In genomic region chr1:103529746-103530145, GRCh38 we compare ENCODE assay signal across 10 cellular contexts. TPM values are rescaled to one million over a fixed set of nuclear protein-coding genes. Genes with fewer than 3 reads are reported as not detected.
A peak's percentile ranks its signal among the peaks of the same experiment; 100 is the strongest.
DNase-seq lines count a peak whose midpoint lies in the region; ATAC-seq, FAIRE-seq and TF ChIP-seq lines count a peak whose summit lies in the region.
"Had no signal": no experiment of that assay in that cellular context is flagged by ENCODE, and none has a peak within 500 bp of the region (broad histone marks: within the 10 kb centered on the region; RNA-seq: fewer than 3 reads in every experiment).

No MANE protein-coding gene starts in this region.

- H3K36me3 Mint-ChIP-seq in activated T-helper 17 cell treated with anti-CD3 and anti-CD28 coated beads, Interleukin-2, amount 50 U/mL, for 72 hours (ENCODE audit: low read depth), result peaks cover 83% of the 10 kb centered on the region

- DNase-seq in HepG2 (ENCODE audit: low spot score), result no peak
- no peak for DNase-seq in right lobe of liver
- DNase-seq in kidney, result peak; percentile 33
- DNase-seq in NCI-H1694 (lab: John Stamatoyannopoulos, UW), result no peak
- DNase-seq in transverse colon, result no peak
- DNase-seq in HK-2 (ENCODE audit: unreplicated experiment), result no peak

- H3K4me1 Mint-ChIP-seq in activated T-helper 17 cell treated with anti-CD3 and anti-CD28 coated beads, Interleukin-2, amount 50 U/mL, for 72 hours, result peaks cover 62% of the 10 kb centered on the region

- H3K4me3 ChIP-seq in HepG2 (replicated peaks in 1 of 3; ENCODE audit: insufficient read depth in 1 of 3, low read depth in 2 of 3, low read length in 3 of 3), result no peak overlapping the region
- H3K4me3 ChIP-seq in right lobe of liver, result no peak overlapping the region
- H3K4me3 ChIP-seq in kidney (ENCODE audit: low read length in 2 of 2), result no peak overlapping the region
- no peak overlapping the region for H3K4me3 ChIP-seq in transverse colon

- intact Hi-C loops in HepG2 (cut with micrococcal nuclease; ENCODE audit: unreplicated experiment), result no loop called here
- intact Hi-C loops in right lobe of liver (cut with DNase I), result no loop called here
- intact Hi-C loops in kidney (cut with DNase I), result no loop called here
- intact Hi-C loops in transverse colon (cut with DNase I; ENCODE audit: low total_unique reads), result no loop called here

- H3K27me3 ChIP-seq in HepG2 (ENCODE audit: control insufficient read depth in 1 of 2, insufficient read depth in 2 of 2, low read length in 2 of 2), result peaks cover 0 to 4% of the 10 kb centered on the region in 2 experiments; a peak in 1 of 5 replicates
- H3K27me3 ChIP-seq in right lobe of liver, result no peaks in the 10 kb centered on the region
- no peaks in the 10 kb centered on the region for H3K27me3 ChIP-seq in transverse colon

- peak overlapping the region; percentile 26 for H3K27ac Mint-ChIP-seq in activated T-helper 17 cell treated with anti-CD3 and anti-CD28 coated beads, Interleukin-2, amount 50 U/mL, for 72 hours

- H3K27ac ChIP-seq in HepG2 (ENCODE audit: extremely low read length, insufficient read depth, low read length), result no peak overlapping the region
- no peak overlapping the region for H3K27ac ChIP-seq in right lobe of liver
- no peak overlapping the region for H3K27ac ChIP-seq in kidney (ENCODE audit: low read depth in 2 of 2, low read length in 2 of 2)
- no peak overlapping the region for H3K27ac ChIP-seq in transverse colon
- H3K27ac ChIP-seq: neutrophil had no signal

- no peak overlapping the region for H3K9ac ChIP-seq in HepG2 (ENCODE audit: insufficient read depth, low read depth, low read length)
- H3K9ac ChIP-seq in kidney (ENCODE audit: low read length in 2 of 2), result no peak overlapping the region

- TF ChIP-seq CTCF in HepG2 (CRISPR knock-in tag; IDR thresholded peaks at IDR 0.05), result no peak
- no peak for TF ChIP-seq CTCF in right lobe of liver (IDR thresholded peaks at IDR 0.05)
- TF ChIP-seq CTCF in kidney (IDR thresholded peaks at IDR 0.05; ENCODE audit: borderline replicate concordance, extremely low read depth, insufficient read depth), result no peak
- TF ChIP-seq CTCF in transverse colon (IDR thresholded peaks at IDR 0.05), result no peak

- no peaks in the 10 kb centered on the region for H3K27me3 Mint-ChIP-seq in activated T-helper 17 cell treated with anti-CD3 and anti-CD28 coated beads, Interleukin-2, amount 50 U/mL, for 72 hours

- H3K36me3 ChIP-seq in HepG2 (replicated peaks in 1 of 2; ENCODE audit: control insufficient read depth in 1 of 2, insufficient read depth in 2 of 2, low read length in 2 of 2) (peaks cover 0 to 16% of the 10 kb centered on the region in 2 experiments; a peak in 2 of 5 replicates), right lobe of liver (no peaks in the 10 kb centered on the region), kidney (ENCODE audit: control insufficient read depth in 1 of 2, insufficient read depth in 2 of 2, low read length in 2 of 2) (peaks cover 0 to 2% of the 10 kb centered on the region in 2 donors), transverse colon (peaks cover 0 to 12% (median under 1%) of the 10 kb centered on the region in 4 donors)

- no peak for ATAC-seq in HepG2
- no peak for ATAC-seq in right lobe of liver
- ATAC-seq in activated T-helper 17 cell treated with anti-CD3 and anti-CD28 coated beads, Interleukin-2, amount 50 U/mL, for 72 hours (replicated peaks), result peak; percentile 90
- ATAC-seq in GM18909 (IDR thresholded peaks at IDR 0.05; ENCODE audit: poor library complexity, unreplicated experiment), result no peak

- no peak overlapping the region for H3K4me2 ChIP-seq in HepG2 (ENCODE audit: low read depth, low read length)

- no TSS peak for BruUV-seq in HepG2 (replicated peaks; lab: Mats Ljungman, UMichigan)

- CTCF ChIA-PET in HepG2 (lab: Yijun Ruan, JAX; ENCODE audit: low intra/inter-chr PET ratio, low total read pairs), result interaction anchor here (0.6 kb wide), 1 partner anchor 15 kb away, joined by 3 read pairs; no protein-coding TSS in a partner anchor

- WGBS in HepG2 (ENCODE audit: low lambda C conversion rate), result 97% methylated on average over 6 of the region's 8 CpGs
- WGBS in right lobe of liver (ENCODE audit: insufficient coverage, low coverage, low lambda C conversion rate, missing lambda C conversion rate), result 90% methylated on average over 4 of the region's 8 CpGs
- 85 to 88% methylated on average over 4 to 8 of the region's 8 CpGs for WGBS in transverse colon (ENCODE audit: low coverage in 1 of 2), 2 donors

- H3K9me3 ChIP-seq in HepG2 (ENCODE audit: low read length), result no peaks in the 10 kb centered on the region
- no peaks in the 10 kb centered on the region for H3K9me3 ChIP-seq in right lobe of liver
- H3K9me3 ChIP-seq in kidney (ENCODE audit: control insufficient read depth in 1 of 2, low read length in 2 of 2), result no peaks in the 10 kb centered on the region
- H3K9me3 ChIP-seq in transverse colon, result no peaks in the 10 kb centered on the region
- H3K9me3 ChIP-seq: neutrophil had no signal

- no peaks in the 10 kb centered on the region for H3K9me3 Mint-ChIP-seq in activated T-helper 17 cell treated with anti-CD3 and anti-CD28 coated beads, Interleukin-2, amount 50 U/mL, for 72 hours

- peak overlapping the region; percentile 99 for H3K4me3 Mint-ChIP-seq in activated T-helper 17 cell treated with anti-CD3 and anti-CD28 coated beads, Interleukin-2, amount 50 U/mL, for 72 hours

- TF ChIP-seq EP300 in HepG2 (IDR thresholded peaks at IDR 0.05; ENCODE audit: low read depth in 2 of 2, low read length in 2 of 2) (no peak), HepG2 (CRISPR knock-in tag; IDR thresholded peaks at IDR 0.05; ENCODE audit: borderline replicate concordance) (no peak), transverse colon (IDR thresholded peaks at IDR 0.05; ENCODE audit: low read depth) (no peak)

- TF ChIP-seq RAD21 in HepG2 (CRISPR knock-in tag; IDR thresholded peaks at IDR 0.05), result no peak

- in situ Hi-C loops in HepG2 (cut with HindIII; ENCODE audit: extremely low pct_ligation_motif_present, low pct_unique_long_range_greater_than_20kb) (no loop called here), transverse colon (cut with MboI; ENCODE audit: low pct_ligation_motif_present in 1 of 4, low pct_unique_long_range_greater_than_20kb in 1 of 4, low sequenced_read_pairs in 3 of 4) (no loop called here)

- no peak overlapping the region for H2AFZ ChIP-seq in HepG2 (ENCODE audit: low read length)

- POLR2A ChIA-PET in HepG2 (lab: Yijun Ruan, JAX), result no interaction called here

- FAIRE-seq in HepG2 (lab: Jason Lieb, UNC) (no peak), kidney (lab: Jason Lieb, UNC) (no peak)
- FAIRE-seq: keratinocyte had no signal

- no peaks in the 10 kb centered on the region for H4K20me1 ChIP-seq in HepG2 (ENCODE audit: insufficient read depth, low read length)

- H3K79me2 ChIP-seq in HepG2 (ENCODE audit: insufficient read depth, low read length), result peaks cover 36% of the 10 kb centered on the region

- TF ChIP-seq POLR2A in HepG2 (IDR thresholded peaks at IDR 0.05; ENCODE audit: insufficient read depth in 1 of 2, low read depth in 2 of 2, low read length in 2 of 2) (no peak), right lobe of liver (IDR thresholded peaks at IDR 0.05) (no peak), transverse colon (IDR thresholded peaks at IDR 0.05) (no peak)

- H3K4me1 ChIP-seq in HepG2 (ENCODE audit: insufficient read depth, low read length), result peaks cover 21% of the 10 kb centered on the region
- peaks cover 0 to 26% (median 0%) of the 10 kb centered on the region in 4 donors for H3K4me1 ChIP-seq in right lobe of liver
- H3K4me1 ChIP-seq in kidney (ENCODE audit: control insufficient read depth in 1 of 2, insufficient read depth in 1 of 2, low read depth in 1 of 2, low read length in 2 of 2), result peaks cover 0 to 24% of the 10 kb centered on the region in 2 donors
- H3K4me1 ChIP-seq in transverse colon, result peaks cover 16 to 31% (median 20%) of the 10 kb centered on the region in 4 donors

RNA-seq across cellular contexts. Expression of gene RNPC3, which starts 4.2 kb away (rescaled TPM):
- total RNA-seq in HepG2 (2016; rRNA removed; fragmentation: Illumina TruSeq; extraction: Trizol) (4.9 and 9.1 TPM in 2 replicates), right lobe of liver (10 to 100 TPM in 4 of 6 experiments, 1 to 10 TPM in 2; 9.1 to 19.3 (median 12.2) TPM), kidney (40.5 TPM), transverse colon (100 to 1,000 TPM in 1 of 4 donors, 10 to 100 TPM in 3; 40.4 to 172 (median 70.6) TPM)
- 6.1 and 6.2 TPM in 2 replicates for total RNA-seq in HepG2 (2016; cell fraction: cytosol; rRNA removed; fragmentation: Illumina TruSeq; extraction: Trizol; ENCODE audit: low read depth)
- 4.6 and 8.4 TPM in 2 replicates for total RNA-seq in HepG2 (2016; cell fraction: insoluble cytoplasmic fraction; rRNA removed; fragmentation: Illumina TruSeq; extraction: Trizol)
- 3.5 and 3.8 TPM in 2 replicates for total RNA-seq in HepG2 (2016; cell fraction: membrane; rRNA removed; fragmentation: Illumina TruSeq; extraction: Trizol)
- total RNA-seq in HepG2 (2016; cell fraction: nucleus; rRNA removed; fragmentation: Illumina TruSeq; extraction: Trizol), result 18.3 and 22.2 TPM in 2 replicates
- polyA plus RNA-seq in HepG2 (2011; rRNA removed) (18.8 and 22.1 TPM in 2 replicates), kidney (ENCODE audit: insufficient read depth, low read depth, low replicate concordance) (19.8 TPM)
- polyA plus RNA-seq in HepG2 (2011; cell fraction: cytosol; rRNA removed), result 4.3 and 4.9 TPM in 2 replicates
- polyA plus RNA-seq in HepG2 (2011; cell fraction: nucleus; rRNA removed), result 30.7 and 40.2 TPM in 2 replicates
- 8.7 and 9.4 TPM in 2 replicates for polyA plus RNA-seq in HepG2 (2012)
- 2.1 TPM in 2 replicates for polyA plus RNA-seq in HepG2 (2016; cell fraction: cytosol; fragmentation: Illumina TruSeq; extraction: Trizol; ENCODE audit: low read depth)
- polyA plus RNA-seq in HepG2 (2016; cell fraction: insoluble cytoplasmic fraction; fragmentation: Illumina TruSeq; extraction: Trizol; ENCODE audit: low read depth), result 7.4 and 8.0 TPM in 2 replicates
- 2.9 and 3.0 TPM in 2 replicates for polyA plus RNA-seq in HepG2 (2016; cell fraction: membrane; fragmentation: Illumina TruSeq; extraction: Trizol; ENCODE audit: low read depth)
- polyA plus RNA-seq in HepG2 (2016; cell fraction: nucleus; fragmentation: Illumina TruSeq; extraction: Trizol; ENCODE audit: insufficient read depth, low read depth), result 30.2 and 32.3 TPM in 2 replicates
- 9.1 and 23.5 TPM in 2 replicates for polyA minus RNA-seq in HepG2 (2011; rRNA and poly(A)+ RNA removed; ENCODE audit: low replicate concordance)
- polyA minus RNA-seq in HepG2 (2011; cell fraction: cytosol; rRNA and poly(A)+ RNA removed), result 1.5 and 7.0 TPM in 2 replicates
- 72.6 and 74.3 TPM in 2 replicates for polyA minus RNA-seq in HepG2 (2011; cell fraction: nucleus; rRNA and poly(A)+ RNA removed)
- 10 to 100 TPM; 14.2 to 27.2 TPM for total RNA-seq in activated T-helper 17 cell treated with anti-CD3 and anti-CD28 coated beads, Interleukin-2, amount 50 U/mL, for 72 hours

RNA-seq across cellular contexts. Expression of gene AMY2B, which starts 41.6 kb away (rescaled TPM):
- total RNA-seq in HepG2 (2016; rRNA removed; fragmentation: Illumina TruSeq; extraction: Trizol) (0.18 and 1.3 TPM in 2 replicates), right lobe of liver (10 to 100 TPM in 3 of 6 experiments, 1 to 10 TPM in 3; 4.3 to 21.2 (median 9.2) TPM), kidney (31.1 TPM), transverse colon (10 to 100 TPM; 11.1 to 34.3 (median 21.1) TPM)
- total RNA-seq in HepG2 (2016; cell fraction: cytosol; rRNA removed; fragmentation: Illumina TruSeq; extraction: Trizol; ENCODE audit: low read depth), result 1.9 and 2.6 TPM in 2 replicates
- total RNA-seq in HepG2 (2016; cell fraction: insoluble cytoplasmic fraction; rRNA removed; fragmentation: Illumina TruSeq; extraction: Trizol), result 0.64 and 1.4 TPM in 2 replicates
- total RNA-seq in HepG2 (2016; cell fraction: membrane; rRNA removed; fragmentation: Illumina TruSeq; extraction: Trizol), result 1.1 and 1.8 TPM in 2 replicates
- total RNA-seq in HepG2 (2016; cell fraction: nucleus; rRNA removed; fragmentation: Illumina TruSeq; extraction: Trizol), result 2.5 and 3.7 TPM in 2 replicates
- polyA plus RNA-seq in HepG2 (2011; rRNA removed) (1.9 and 2.5 TPM in 2 replicates), kidney (ENCODE audit: insufficient read depth, low read depth, low replicate concordance) (26.5 TPM)
- polyA plus RNA-seq in HepG2 (2011; cell fraction: cytosol; rRNA removed), result 0.13 and 0.17 TPM in 2 replicates
- polyA plus RNA-seq in HepG2 (2011; cell fraction: nucleus; rRNA removed), result 4.5 and 7.6 TPM in 2 replicates
- polyA plus RNA-seq in HepG2 (2012), result 2.3 and 2.6 TPM in 2 replicates
- polyA plus RNA-seq in HepG2 (2016; cell fraction: cytosol; fragmentation: Illumina TruSeq; extraction: Trizol; ENCODE audit: low read depth), result 0.08 and 0.12 TPM in 2 replicates
- 0.11 and 0.68 TPM in 2 replicates for polyA plus RNA-seq in HepG2 (2016; cell fraction: insoluble cytoplasmic fraction; fragmentation: Illumina TruSeq; extraction: Trizol; ENCODE audit: low read depth)
- 0.06 TPM in 1 of 2 replicates, not detected in the other for polyA plus RNA-seq in HepG2 (2016; cell fraction: membrane; fragmentation: Illumina TruSeq; extraction: Trizol; ENCODE audit: low read depth)
- polyA plus RNA-seq in HepG2 (2016; cell fraction: nucleus; fragmentation: Illumina TruSeq; extraction: Trizol; ENCODE audit: insufficient read depth, low read depth), result 5.2 and 6.5 TPM in 2 replicates
- polyA minus RNA-seq in HepG2 (2011; rRNA and poly(A)+ RNA removed; ENCODE audit: low replicate concordance), result 0.36 and 0.61 TPM in 2 replicates
- polyA minus RNA-seq in HepG2 (2011; cell fraction: cytosol; rRNA and poly(A)+ RNA removed), result not detected in 2 replicates
- polyA minus RNA-seq in HepG2 (2011; cell fraction: nucleus; rRNA and poly(A)+ RNA removed), result 5.4 and 7.0 TPM in 2 replicates
- total RNA-seq in activated T-helper 17 cell treated with anti-CD3 and anti-CD28 coated beads, Interleukin-2, amount 50 U/mL, for 72 hours, result 10 to 100 TPM in 1 of 2 donors, 1 to 10 TPM in 1; 6.3 to 14.6 TPM
